11 cellular contexts compared by ENCODE assay signal in the genomic region with DNA sequence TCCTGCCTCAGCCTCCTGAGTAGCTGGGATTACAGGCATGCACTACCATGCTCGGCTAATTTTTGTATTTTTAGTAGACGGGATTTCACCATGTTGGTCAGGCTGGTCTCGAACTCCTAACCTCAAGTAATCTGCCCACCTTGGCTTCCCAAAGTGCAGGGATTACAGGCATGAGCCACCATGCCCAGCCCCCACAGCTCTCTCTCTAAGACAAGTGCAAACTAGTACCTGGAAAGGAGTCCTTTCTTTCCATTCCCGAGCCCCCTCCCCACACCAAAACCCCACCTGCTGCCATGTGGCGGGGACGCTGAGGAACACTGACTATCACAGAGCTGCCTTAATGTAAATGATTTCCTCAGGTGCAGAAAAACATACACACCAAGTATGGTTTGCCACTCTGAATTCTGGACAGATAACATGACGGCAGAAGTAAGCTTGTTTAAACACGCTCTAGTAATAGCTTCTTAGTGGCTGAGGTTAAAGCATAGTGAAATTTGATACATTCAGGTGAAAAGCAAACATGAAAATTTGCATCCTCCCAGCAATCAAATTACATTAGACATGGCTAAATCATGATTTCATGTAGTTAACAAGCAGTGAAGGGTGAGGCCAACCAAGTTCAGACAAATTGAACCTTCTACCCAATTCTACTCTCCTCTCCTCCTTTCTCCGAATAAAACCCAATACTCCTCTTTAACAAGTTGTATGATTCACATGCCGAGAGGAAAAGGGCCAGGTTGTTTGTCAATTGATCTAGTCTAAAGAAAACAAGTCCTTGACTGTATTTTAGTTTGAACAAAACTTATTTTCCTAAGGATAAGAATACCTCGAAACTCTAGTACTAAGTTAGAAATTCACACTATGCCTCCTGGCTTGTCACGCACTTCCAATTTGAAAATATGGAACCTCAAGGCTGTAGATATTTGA. TPM values are rescaled to one million over a fixed set of nuclear protein-coding genes. Genes with fewer than 3 reads are reported as not detected.
A peak's percentile ranks its signal among the peaks of the same experiment; 100 is the strongest.
DNase-seq lines count a peak whose midpoint lies in the region; ATAC-seq, FAIRE-seq and TF ChIP-seq lines count a peak whose summit lies in the region.
"Had no signal": no experiment of that assay in that cellular context is flagged by ENCODE, and none has a peak within 500 bp of the region (broad histone marks: within the 10 kb centered on the region; RNA-seq: fewer than 3 reads in every experiment).

No MANE protein-coding gene starts in this region.

- no peak overlapping the region for H3K14ac ChIP-seq in neuronal stem cell (ENCODE audit: low read length)

- no peak overlapping the region for H3K23ac ChIP-seq in neuronal stem cell (ENCODE audit: low read depth, low read length, poor library complexity)

- peaks cover 0 to 9% (median 0%) of the 10 kb centered on the region in 3 donors for H3K27me3 Mint-ChIP-seq in CD14-positive monocyte (ENCODE audit: low read depth in 3 of 3)
- no peaks in the 10 kb centered on the region for H3K27me3 Mint-ChIP-seq in astrocyte (ENCODE audit: low read depth, unreplicated experiment)
- no peaks in the 10 kb centered on the region for H3K27me3 Mint-ChIP-seq in CD8-positive, alpha-beta T cell (ENCODE audit: low read depth)

- H3K27me3 ChIP-seq in astrocyte (ENCODE audit: insufficient read depth, low read length) = no peaks in the 10 kb centered on the region
- H3K27me3 ChIP-seq in lower lobe of right lung (ENCODE audit: low read depth) = no peaks in the 10 kb centered on the region
- H3K27me3 ChIP-seq in neuronal stem cell (ENCODE audit: control insufficient read depth in 3 of 3, insufficient read depth in 3 of 3, low read depth in 1 of 3, low read length in 3 of 3) = no peaks in the 10 kb centered on the region
- no peaks in the 10 kb centered on the region for H3K27me3 ChIP-seq in CD8-positive, alpha-beta T cell (ENCODE audit: insufficient read depth, low read length)
- no peaks in the 10 kb centered on the region for H3K27me3 ChIP-seq in SJCRH30

- intact Hi-C loops in CD14-positive monocyte (cut with micrococcal nuclease) (no loop called here), lower lobe of right lung (cut with DNase I) (no loop called here)
- intact Hi-C loops in CD8-positive, alpha-beta T cell (cut with DNase I, micrococcal nuclease) = no loop called here

- H3K36me3 ChIP-seq in astrocyte (ENCODE audit: insufficient read depth, low read length) = peaks cover 17% of the 10 kb centered on the region
- peaks cover 22% of the 10 kb centered on the region for H3K36me3 ChIP-seq in lower lobe of right lung
- peaks cover 3 to 18% of the 10 kb centered on the region in 2 donors for H3K36me3 ChIP-seq in neuronal stem cell (replicated peaks in 1 of 2; ENCODE audit: control insufficient read depth in 2 of 2, insufficient read depth in 2 of 2, low read length in 2 of 2)
- no peaks in the 10 kb centered on the region for H3K36me3 ChIP-seq in CD8-positive, alpha-beta T cell (ENCODE audit: insufficient read depth, low read length)
- peaks cover 34% of the 10 kb centered on the region for H3K36me3 ChIP-seq in SJCRH30

- H3K18ac ChIP-seq in neuronal stem cell (ENCODE audit: low read length) = no peak overlapping the region

- no peaks in the 10 kb centered on the region for H3K9me3 ChIP-seq in astrocyte (ENCODE audit: insufficient read depth, low read depth, low read length)
- no peaks in the 10 kb centered on the region for H3K9me3 ChIP-seq in lower lobe of right lung
- H3K9me3 ChIP-seq in neuronal stem cell (replicated peaks in 1 of 2; ENCODE audit: control insufficient read depth in 2 of 2, insufficient read depth in 1 of 2, low read depth in 1 of 2, low read length in 2 of 2) = no peaks in the 10 kb centered on the region
- no peaks in the 10 kb centered on the region for H3K9me3 ChIP-seq in CD8-positive, alpha-beta T cell (ENCODE audit: low read length)
- H3K9me3 ChIP-seq in SJCRH30 (replicated peaks) = no peaks in the 10 kb centered on the region

- no peak overlapping the region for H2BK5ac ChIP-seq in neuronal stem cell (ENCODE audit: low read length)

- no peak for ATAC-seq in lower lobe of right lung
- no peak for ATAC-seq in CD8-positive, alpha-beta T cell
- ATAC-seq: GM12878 had no signal

- POLR2A ChIA-PET in CD8-positive, alpha-beta T cell (lab: Charles Lee) = no interaction called here

- no peak overlapping the region for H3K4me3 ChIP-seq in astrocyte (ENCODE audit: insufficient read depth, low read depth, low read length)
- H3K4me3 ChIP-seq in lower lobe of right lung = no peak overlapping the region
- H3K4me3 ChIP-seq in neuronal stem cell (ENCODE audit: low read length in 2 of 2) = no peak overlapping the region
- H3K4me3 ChIP-seq in CD8-positive, alpha-beta T cell (ENCODE audit: low read depth, low read length) = no peak overlapping the region
- H3K4me3 ChIP-seq in SJCRH30 = no peak overlapping the region
- H3K4me3 ChIP-seq: GM12878 had no signal

- H3K79me2 ChIP-seq in astrocyte (ENCODE audit: insufficient read depth, low read length) = peaks cover 19% of the 10 kb centered on the region

- H2AK5ac ChIP-seq in neuronal stem cell (ENCODE audit: low read depth, low read length) = no peak overlapping the region

- H3K27ac ChIP-seq in astrocyte (ENCODE audit: low read depth, low read length) = no peak overlapping the region
- H3K27ac ChIP-seq in lower lobe of right lung = peak overlapping the region; percentile 76
- H3K27ac ChIP-seq in neuronal stem cell (replicated peaks; ENCODE audit: low read length) = no peak overlapping the region
- no peak overlapping the region for H3K27ac ChIP-seq in CD8-positive, alpha-beta T cell (ENCODE audit: low read depth, low read length)
- no peak overlapping the region for H3K27ac ChIP-seq in SJCRH30

- no peak overlapping the region for H4K91ac ChIP-seq in neuronal stem cell (ENCODE audit: low read depth, low read length, poor library complexity)

- TF ChIP-seq CTCF in CD14-positive monocyte (IDR thresholded peaks at IDR 0.05) (no peak), astrocyte (IDR thresholded peaks at IDR 0.05; ENCODE audit: insufficient read depth, low read depth, low read length) (no peak), lower lobe of right lung (IDR thresholded peaks at IDR 0.05) (no peak)
- no peak for TF ChIP-seq CTCF in CD8-positive, alpha-beta T cell (IDR thresholded peaks at IDR 0.05)

- CTCF ChIA-PET in CD8-positive, alpha-beta T cell (lab: Charles Lee) = interaction anchor here (0.6 to 2.2 kb wide), 2 partner anchors 9 to 15 kb away, joined by 3 to 7 read pairs; no protein-coding TSS in a partner anchor

- H3K9me3 Mint-ChIP-seq in CD14-positive monocyte (no peaks in the 10 kb centered on the region), astrocyte (ENCODE audit: unreplicated experiment) (no peaks in the 10 kb centered on the region)
- no peaks in the 10 kb centered on the region for H3K9me3 Mint-ChIP-seq in CD8-positive, alpha-beta T cell

- no peaks in the 10 kb centered on the region for H3K79me1 ChIP-seq in neuronal stem cell (ENCODE audit: low read depth, low read length)

- no peak overlapping the region for H4K8ac ChIP-seq in neuronal stem cell (ENCODE audit: low read depth, low read length)

- WGBS in neuronal stem cell (ENCODE audit: extremely low coverage in 2 of 2, insufficient read length in 2 of 2, insufficient replicate concordance in 1 of 2), 2 donors = 100% methylated on average over 1 of the region's 12 CpGs; no CpG with 5 or more reads in 1 of the 2 donors

- H3K27ac Mint-ChIP-seq in CD14-positive monocyte (peak overlapping the region in 6 of 7 donors; percentile 13 to 88 (median 74)), astrocyte (ENCODE audit: unreplicated experiment) (peak overlapping the region; percentile 85)
- H3K27ac Mint-ChIP-seq in CD8-positive, alpha-beta T cell = no peak overlapping the region

- no peak overlapping the region for H3K9ac ChIP-seq in astrocyte (ENCODE audit: low read length)
- no peak overlapping the region for H3K9ac ChIP-seq in neuronal stem cell (ENCODE audit: low read depth, low read length, poor library complexity)

- no peak overlapping the region for H2BK120ac ChIP-seq in neuronal stem cell (ENCODE audit: low read depth, low read length)

- H3K4me1 ChIP-seq in astrocyte (ENCODE audit: insufficient read depth, low read length) = peaks cover 18% of the 10 kb centered on the region
- peaks cover 41% of the 10 kb centered on the region for H3K4me1 ChIP-seq in lower lobe of right lung
- H3K4me1 ChIP-seq in neuronal stem cell (ENCODE audit: control insufficient read depth in 2 of 2, insufficient read depth in 1 of 2, low read depth in 1 of 2, low read length in 2 of 2) = peaks cover 0 to 10% of the 10 kb centered on the region in 2 donors
- H3K4me1 ChIP-seq in CD8-positive, alpha-beta T cell (ENCODE audit: insufficient read depth, low read length) = no peaks in the 10 kb centered on the region
- H3K4me1 ChIP-seq in SJCRH30 = peaks cover 23% of the 10 kb centered on the region

- H2BK15ac ChIP-seq in neuronal stem cell (ENCODE audit: low read length) = no peak overlapping the region

- H3K36me3 Mint-ChIP-seq in CD14-positive monocyte = peaks cover 3 to 7% of the 10 kb centered on the region in 2 donors
- peaks cover 3% of the 10 kb centered on the region for H3K36me3 Mint-ChIP-seq in astrocyte (ENCODE audit: low read depth, unreplicated experiment)
- H3K36me3 Mint-ChIP-seq in CD8-positive, alpha-beta T cell = peaks cover 22% of the 10 kb centered on the region

- H3K4me2 ChIP-seq in astrocyte (ENCODE audit: low read length) (no peak overlapping the region), neuronal stem cell (ENCODE audit: insufficient read depth, low read length, poor library complexity, severe bottlenecking) (no peak overlapping the region)

- no peak overlapping the region for H3K4ac ChIP-seq in neuronal stem cell (ENCODE audit: low read length)

- DNase-seq in CD14-positive monocyte (ENCODE audit: low spot score) (no peak), NCI-H146 treated with DMSO at 0.1 percent for 48 hours (lab: John Stamatoyannopoulos, UW; ENCODE audit: unreplicated experiment) (peak; percentile 62), astrocyte (ENCODE audit: low read depth) (no peak), lower lobe of right lung (no peak), NCI-H524 (lab: John Stamatoyannopoulos, UW) (no peak), neuronal stem cell (ENCODE audit: low spot score) (no peak), SJCRH30 (no peak)
- no peak for DNase-seq in CD8-positive, alpha-beta T cell
- DNase-seq: aorta, hypothalamus had no signal

- H3K4me3 Mint-ChIP-seq in CD14-positive monocyte = no peak overlapping the region
- no peak overlapping the region for H3K4me3 Mint-ChIP-seq in astrocyte (ENCODE audit: unreplicated experiment)
- no peak overlapping the region for H3K4me3 Mint-ChIP-seq in CD8-positive, alpha-beta T cell

- H3K4me1 Mint-ChIP-seq in CD14-positive monocyte (peaks cover 24% of the 10 kb centered on the region), astrocyte (ENCODE audit: low read depth, unreplicated experiment) (peaks cover 32% of the 10 kb centered on the region)
- no peaks in the 10 kb centered on the region for H3K4me1 Mint-ChIP-seq in CD8-positive, alpha-beta T cell (ENCODE audit: low read depth)

- no peak for FAIRE-seq in astrocyte (lab: Jason Lieb, UNC)
- FAIRE-seq: GM12878 had no signal

- no peak overlapping the region for H2AFZ ChIP-seq in astrocyte (ENCODE audit: low read depth, low read length)
- H2AFZ ChIP-seq in neuronal stem cell (ENCODE audit: low read length) = no peak overlapping the region

- no peak overlapping the region for H2BK12ac ChIP-seq in neuronal stem cell (ENCODE audit: low read length)

- peaks cover 34% of the 10 kb centered on the region for H4K20me1 ChIP-seq in astrocyte (ENCODE audit: insufficient read depth, low read length)

RNA-seq across cellular contexts. Expression of gene ERRFI1, which starts 19.8 kb away (rescaled TPM):
- polyA plus RNA-seq in CD14-positive monocyte = under 1 TPM; 0.08 to 0.28 TPM
- total RNA-seq in astrocyte = 81.5 and 119 TPM in 2 replicates
- 65.1 TPM for total RNA-seq in lower lobe of right lung
- polyA plus RNA-seq in neuronal stem cell (2013, experiment 1 of 2) = 33.5 TPM
- 32.9 TPM for polyA plus RNA-seq in neuronal stem cell (2013, experiment 2 of 2)
- 1 to 10 TPM; 4.4 to 4.9 TPM for total RNA-seq in CD8-positive, alpha-beta T cell
- total RNA-seq in SJCRH30 (2014; rRNA removed; shearing (Covaris generic)) = 197 and 220 TPM in 2 replicates

RNA-seq across cellular contexts. Expression of gene PARK7, which starts 44.8 kb away (rescaled TPM):
- polyA plus RNA-seq in CD14-positive monocyte = 100 to 1,000 TPM; 353 to 391 TPM
- 268 and 282 TPM in 2 replicates for total RNA-seq in astrocyte
- 187 TPM for total RNA-seq in lower lobe of right lung
- polyA plus RNA-seq in neuronal stem cell (2013, experiment 1 of 2) = 220 TPM
- 221 TPM for polyA plus RNA-seq in neuronal stem cell (2013, experiment 2 of 2)
- total RNA-seq in CD8-positive, alpha-beta T cell = 10 to 100 TPM; 67.9 to 70.0 TPM
- 441 and 456 TPM in 2 replicates for total RNA-seq in SJCRH30 (2014; rRNA removed; shearing (Covaris generic))

Comparison
In these comparisons a context has a peak if more than half of its experiments do, and no peak if none do; other contexts are left out.
1. RNA of gene ERRFI1, which starts 19.8 kb away (total RNA-seq): 197 to 220 TPM in SJCRH30, 81.5 to 119 TPM in astrocyte and 65.1 TPM in lower lobe of right lung (single experiment); 4.4 to 4.9 TPM in CD8-positive, alpha-beta T cell; every median in the first group is over 10 times any median in the second.